24 cellular contexts compared by ENCODE assay signal in the genomic region with DNA sequence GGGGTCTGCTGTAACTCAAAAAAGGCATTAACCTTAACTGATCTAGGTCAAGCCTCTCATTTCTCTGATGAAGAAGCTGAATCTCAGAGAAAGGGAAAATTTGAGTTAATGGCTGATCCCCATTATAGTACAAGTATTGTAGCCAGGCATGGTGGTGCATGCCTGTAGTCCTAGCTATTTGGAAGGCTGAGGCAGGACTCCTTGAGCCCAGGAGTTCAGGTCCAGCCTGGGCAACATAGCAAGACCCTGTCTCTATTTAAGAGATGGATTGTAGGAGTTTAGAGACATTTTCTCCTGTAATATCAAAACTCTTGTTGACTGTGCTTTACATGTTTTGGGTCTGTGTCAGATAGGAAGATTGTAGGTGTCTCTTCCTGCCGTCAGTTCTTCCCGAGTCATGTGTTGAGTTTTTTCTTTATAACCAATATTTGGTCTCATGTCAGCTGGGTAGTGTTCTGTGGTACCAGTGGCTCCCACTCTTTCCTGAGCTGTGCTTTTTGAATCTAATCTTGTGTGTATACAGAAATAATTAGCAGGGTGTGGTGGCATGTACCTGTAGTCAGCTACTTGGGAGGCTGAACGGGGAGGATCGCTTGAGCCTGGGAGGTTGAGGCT. TPM values are rescaled to one million over a fixed set of nuclear protein-coding genes. Genes with fewer than 3 reads are reported as not detected.
DNase-seq lines count a peak whose midpoint lies in the region; ATAC-seq lines count a peak whose summit lies in the region.
"Had no signal": no experiment of that assay in that cellular context is flagged by ENCODE, and none has a peak within 500 bp of the region (broad histone marks: within the 10 kb centered on the region; RNA-seq: fewer than 3 reads in every experiment).

No MANE protein-coding gene starts in this region.

- ATAC-seq in stimulated activated effector memory CD8-positive, alpha-beta T cell treated with anti-CD3 and anti-CD28 coated beads, Interleukin-12 subunit alpha, Interleukin-12 subunit beta, amount 100 ng/mL, for 72 hours = peak; percentile 55
- ATAC-seq in GM18858 (IDR thresholded peaks at IDR 0.05; ENCODE audit: unreplicated experiment) = no peak
- ATAC-seq: HCT116, Panc1 had no signal

- no peaks in the 10 kb centered on the region for H3K27me3 Mint-ChIP-seq in activated T-cell treated with anti-CD3 and anti-CD28 coated beads, Interleukin-2, amount 50 U/mL, for 24 hours
- no peaks in the 10 kb centered on the region for H3K27me3 Mint-ChIP-seq in activated T-helper 1 cell treated with anti-CD3 and anti-CD28 coated beads, Interleukin-12 subunit alpha, Interleukin-12 subunit beta, Interleukin-2, Interleukin-4 antibody, amounts not matched to agents 30 ng/mL and 10 ng/mL and 1 ng/mL, durations not matched to agents 14 hours and 24 hours and 36 hours (ENCODE audit: insufficient read depth)
- peaks cover 0 to under 1% (median 0%) of the 10 kb centered on the region in 3 donors for H3K27me3 Mint-ChIP-seq in immature natural killer cell (ENCODE audit: low read depth in 3 of 3)
- H3K27me3 Mint-ChIP-seq: CD4-positive, alpha-beta memory T cell had no signal

- H3K27ac Mint-ChIP-seq in activated T-cell treated with anti-CD3 and anti-CD28 coated beads, Interleukin-2, amount 50 U/mL, for 24 hours = peak overlapping the region; percentile 26
- H3K27ac Mint-ChIP-seq in activated T-helper 1 cell treated with anti-CD3 and anti-CD28 coated beads, Interleukin-12 subunit alpha, Interleukin-12 subunit beta, Interleukin-2, Interleukin-4 antibody, amounts not matched to agents 30 ng/mL and 10 ng/mL and 1 ng/mL, durations not matched to agents 14 hours and 24 hours and 36 hours = peak overlapping the region; percentile 15
- peak overlapping the region in 4 of 6 donors; percentile 29 to 67 (median 52) for H3K27ac Mint-ChIP-seq in immature natural killer cell
- no peak overlapping the region for H3K27ac Mint-ChIP-seq in stimulated activated effector memory CD8-positive, alpha-beta T cell treated with anti-CD3 and anti-CD28 coated beads, Interleukin-12 subunit alpha, Interleukin-12 subunit beta, amount 100 ng/mL, for 72 hours

- no peaks in the 10 kb centered on the region for H3K9me3 Mint-ChIP-seq in activated T-cell treated with anti-CD3 and anti-CD28 coated beads, Interleukin-2, amount 50 U/mL, for 24 hours
- no peaks in the 10 kb centered on the region for H3K9me3 Mint-ChIP-seq in activated T-helper 1 cell treated with anti-CD3 and anti-CD28 coated beads, Interleukin-12 subunit alpha, Interleukin-12 subunit beta, Interleukin-2, Interleukin-4 antibody, amounts not matched to agents 30 ng/mL and 10 ng/mL and 1 ng/mL, durations not matched to agents 14 hours and 24 hours and 36 hours
- no peaks in the 10 kb centered on the region for H3K9me3 Mint-ChIP-seq in immature natural killer cell
- no peaks in the 10 kb centered on the region for H3K9me3 Mint-ChIP-seq in stimulated activated effector memory CD8-positive, alpha-beta T cell treated with anti-CD3 and anti-CD28 coated beads, Interleukin-12 subunit alpha, Interleukin-12 subunit beta, amount 100 ng/mL, for 72 hours
- H3K9me3 Mint-ChIP-seq: CD4-positive, alpha-beta memory T cell had no signal

- no peak for DNase-seq in activated T-cell treated with anti-CD3 and anti-CD28 coated beads, Interleukin-2, amount 50 U/mL, for 24 hours
- DNase-seq in activated T-cell treated with anti-CD3 and anti-CD28 coated beads for 4 hours = no peak
- no peak for DNase-seq in activated T-helper 1 cell treated with anti-CD3 and anti-CD28 coated beads, Interleukin-12 subunit alpha, Interleukin-12 subunit beta, Interleukin-2, Interleukin-4 antibody, amounts not matched to agents 30 ng/mL and 10 ng/mL and 1 ng/mL, durations not matched to agents 14 hours and 24 hours and 36 hours (ENCODE audit: low spot score)
- no peak for DNase-seq in immature natural killer cell
- DNase-seq in stimulated activated effector memory CD8-positive, alpha-beta T cell treated with anti-CD3 and anti-CD28 coated beads, Interleukin-12 subunit alpha, Interleukin-12 subunit beta, amount 100 ng/mL, for 72 hours (ENCODE audit: low spot score in 2 of 2) = no peak
- DNase-seq in AML-193 (lab: John Stamatoyannopoulos, UW) = no peak
- DNase-seq: ACHN; Caco-2; CD4-positive, alpha-beta memory T cell; DMS 273 treated with DMSO at 0.1 percent for 48 hours; DND-41; GOT3; IMR-90; Karpas-422; NCI-H1694; NCI-H2081; NCI-H2171; NCI-H345; NCI-H524; NCI-H774 had no signal

- H3K4me1 Mint-ChIP-seq in activated T-cell treated with anti-CD3 and anti-CD28 coated beads, Interleukin-2, amount 50 U/mL, for 24 hours (ENCODE audit: low read depth) = peaks cover 56% of the 10 kb centered on the region
- H3K4me1 Mint-ChIP-seq in activated T-helper 1 cell treated with anti-CD3 and anti-CD28 coated beads, Interleukin-12 subunit alpha, Interleukin-12 subunit beta, Interleukin-2, Interleukin-4 antibody, amounts not matched to agents 30 ng/mL and 10 ng/mL and 1 ng/mL, durations not matched to agents 14 hours and 24 hours and 36 hours (ENCODE audit: low read depth) = peaks cover 54% of the 10 kb centered on the region
- peaks cover 35 to 57% of the 10 kb centered on the region in 2 donors for H3K4me1 Mint-ChIP-seq in immature natural killer cell
- peaks cover 49% of the 10 kb centered on the region for H3K4me1 Mint-ChIP-seq in stimulated activated effector memory CD8-positive, alpha-beta T cell treated with anti-CD3 and anti-CD28 coated beads, Interleukin-12 subunit alpha, Interleukin-12 subunit beta, amount 100 ng/mL, for 72 hours

- intact Hi-C loops in activated T-helper 1 cell treated with anti-CD3 and anti-CD28 coated beads, Interleukin-12 subunit alpha, Interleukin-12 subunit beta, Interleukin-2, Interleukin-4 antibody, amounts not matched to agents 30 ng/mL and 10 ng/mL and 1 ng/mL, durations not matched to agents 14 hours and 24 hours and 36 hours (cut with micrococcal nuclease) = loop anchor here (1.0 kb wide), 2 partner anchors 8 to 26 kb away; a partner anchor contains a TSS

- peaks cover 55% of the 10 kb centered on the region for H3K36me3 Mint-ChIP-seq in activated T-cell treated with anti-CD3 and anti-CD28 coated beads, Interleukin-2, amount 50 U/mL, for 24 hours (ENCODE audit: low read depth)
- H3K36me3 Mint-ChIP-seq in activated T-helper 1 cell treated with anti-CD3 and anti-CD28 coated beads, Interleukin-12 subunit alpha, Interleukin-12 subunit beta, Interleukin-2, Interleukin-4 antibody, amounts not matched to agents 30 ng/mL and 10 ng/mL and 1 ng/mL, durations not matched to agents 14 hours and 24 hours and 36 hours (ENCODE audit: low read depth) = peaks cover 5% of the 10 kb centered on the region
- no peaks in the 10 kb centered on the region for H3K36me3 Mint-ChIP-seq in immature natural killer cell
- peaks cover 35% of the 10 kb centered on the region for H3K36me3 Mint-ChIP-seq in stimulated activated effector memory CD8-positive, alpha-beta T cell treated with anti-CD3 and anti-CD28 coated beads, Interleukin-12 subunit alpha, Interleukin-12 subunit beta, amount 100 ng/mL, for 72 hours

- no peak overlapping the region for H3K4me3 Mint-ChIP-seq in activated T-cell treated with anti-CD3 and anti-CD28 coated beads, Interleukin-2, amount 50 U/mL, for 24 hours
- H3K4me3 Mint-ChIP-seq in activated T-helper 1 cell treated with anti-CD3 and anti-CD28 coated beads, Interleukin-12 subunit alpha, Interleukin-12 subunit beta, Interleukin-2, Interleukin-4 antibody, amounts not matched to agents 30 ng/mL and 10 ng/mL and 1 ng/mL, durations not matched to agents 14 hours and 24 hours and 36 hours = peak overlapping the region; percentile 32
- H3K4me3 Mint-ChIP-seq in immature natural killer cell = no peak overlapping the region
- H3K4me3 Mint-ChIP-seq in stimulated activated effector memory CD8-positive, alpha-beta T cell treated with anti-CD3 and anti-CD28 coated beads, Interleukin-12 subunit alpha, Interleukin-12 subunit beta, amount 100 ng/mL, for 72 hours = no peak overlapping the region

RNA-seq across cellular contexts. Expression of a gene that starts 8.6 kb away (rescaled TPM):
- total RNA-seq in activated T-helper 1 cell treated with anti-CD3 and anti-CD28 coated beads, Interleukin-12 subunit alpha, Interleukin-12 subunit beta, Interleukin-2, Interleukin-4 antibody, amounts not matched to agents 30 ng/mL and 10 ng/mL and 1 ng/mL, durations not matched to agents 14 hours and 24 hours and 36 hours = 115 and 123 TPM in 2 replicates
- 100 to 1,000 TPM; 202 to 341 (median 202) TPM for polyA plus RNA-seq in immature natural killer cell

RNA-seq across cellular contexts. Expression of a gene that starts 30.8 kb away (rescaled TPM):
- total RNA-seq in activated T-helper 1 cell treated with anti-CD3 and anti-CD28 coated beads, Interleukin-12 subunit alpha, Interleukin-12 subunit beta, Interleukin-2, Interleukin-4 antibody, amounts not matched to agents 30 ng/mL and 10 ng/mL and 1 ng/mL, durations not matched to agents 14 hours and 24 hours and 36 hours = 2.3 and 2.4 TPM in 2 replicates
- polyA plus RNA-seq in immature natural killer cell = not detected
- total RNA-seq: Caco-2, IMR-90, M059J had no signal
- polyA plus RNA-seq: CD4-positive, alpha-beta memory T cell; IMR-90 had no signal

RNA-seq across cellular contexts. Expression of a gene that starts 32.7 kb away (rescaled TPM):
- not detected in 2 replicates for total RNA-seq in activated T-helper 1 cell treated with anti-CD3 and anti-CD28 coated beads, Interleukin-12 subunit alpha, Interleukin-12 subunit beta, Interleukin-2, Interleukin-4 antibody, amounts not matched to agents 30 ng/mL and 10 ng/mL and 1 ng/mL, durations not matched to agents 14 hours and 24 hours and 36 hours
- polyA plus RNA-seq in immature natural killer cell = 1 to 10 TPM; 1.6 to 3.6 (median 2.0) TPM
- total RNA-seq: CD4-positive, alpha-beta memory T cell had no signal

RNA-seq across cellular contexts. Expression of a gene that starts 51.0 kb away (rescaled TPM):
- total RNA-seq in activated T-helper 1 cell treated with anti-CD3 and anti-CD28 coated beads, Interleukin-12 subunit alpha, Interleukin-12 subunit beta, Interleukin-2, Interleukin-4 antibody, amounts not matched to agents 30 ng/mL and 10 ng/mL and 1 ng/mL, durations not matched to agents 14 hours and 24 hours and 36 hours = 0.99 and 1.3 TPM in 2 replicates
- 1 to 10 TPM; 1.8 to 2.7 (median 2.2) TPM for polyA plus RNA-seq in immature natural killer cell
- polyA plus RNA-seq: CD4-positive, alpha-beta memory T cell had no signal

RNA-seq across cellular contexts. Expression of a gene that starts 53.0 kb away (rescaled TPM):
- 1,740 and 1,765 TPM in 2 replicates for total RNA-seq in activated T-helper 1 cell treated with anti-CD3 and anti-CD28 coated beads, Interleukin-12 subunit alpha, Interleukin-12 subunit beta, Interleukin-2, Interleukin-4 antibody, amounts not matched to agents 30 ng/mL and 10 ng/mL and 1 ng/mL, durations not matched to agents 14 hours and 24 hours and 36 hours
- 100 to 1,000 TPM; 512 to 669 (median 601) TPM for polyA plus RNA-seq in immature natural killer cell
